In genomic region chr21:43574741-43575465, GRCh38 we compare ENCODE assay signal across 9 cellular contexts.
A peak's percentile ranks its signal among the peaks of the same experiment; 100 is the strongest.
DNase-seq lines count a peak whose midpoint lies in the region; ATAC-seq, FAIRE-seq and TF ChIP-seq lines count a peak whose summit lies in the region.
"Had no signal": no experiment of that assay in that cellular context is flagged by ENCODE, and none has a peak within 500 bp of the region (broad histone marks: within the 10 kb centered on the region; RNA-seq: fewer than 3 reads in every experiment).

No MANE protein-coding gene starts in this region.

- FAIRE-seq in HepG2 (lab: Jason Lieb, UNC) (no peak), GM12891 (lab: Jason Lieb, UNC) (no peak)

- peak; percentile 36 to 73 (median 70) for ATAC-seq in right lobe of liver
- ATAC-seq in HepG2, result no peak
- ATAC-seq in left ventricle myocardium superior, result peak; percentile 62
- no peak for ATAC-seq in GM18907 (IDR thresholded peaks at IDR 0.05; ENCODE audit: unreplicated experiment)

- TF ChIP-seq EP300 in HepG2 (IDR thresholded peaks at IDR 0.05; ENCODE audit: low read depth in 2 of 2, low read length in 2 of 2), result no peak
- TF ChIP-seq EP300 in HepG2 (CRISPR knock-in tag; IDR thresholded peaks at IDR 0.05; ENCODE audit: borderline replicate concordance), result no peak

- H3K9me3 ChIP-seq in right lobe of liver (no peaks in the 10 kb centered on the region), HepG2 (ENCODE audit: low read length) (no peaks in the 10 kb centered on the region), trophoblast cell (ENCODE audit: insufficient read depth, low read depth, low read length) (peaks cover 5% of the 10 kb centered on the region)

- H3K4me2 ChIP-seq in HepG2 (ENCODE audit: low read depth, low read length) (no peak overlapping the region), trophoblast cell (ENCODE audit: low read length) (no peak overlapping the region)

- no peak overlapping the region for H3K4ac ChIP-seq in trophoblast cell (ENCODE audit: low read depth, low read length)

- no peak for TF ChIP-seq CTCF in right lobe of liver (IDR thresholded peaks at IDR 0.05)
- TF ChIP-seq CTCF in HepG2 (CRISPR knock-in tag; IDR thresholded peaks at IDR 0.05), result no peak

- no peak for TF ChIP-seq RAD21 in HepG2 (CRISPR knock-in tag; IDR thresholded peaks at IDR 0.05)

- no peaks in the 10 kb centered on the region for H4K20me1 ChIP-seq in HepG2 (ENCODE audit: insufficient read depth, low read length)

- TF ChIP-seq POLR2A in right lobe of liver (IDR thresholded peaks at IDR 0.05) (no peak), HepG2 (IDR thresholded peaks at IDR 0.05; ENCODE audit: insufficient read depth in 1 of 2, low read depth in 2 of 2, low read length in 2 of 2) (no peak), GM12891 (IDR thresholded peaks at IDR 0.05; ENCODE audit: low read depth, low read length) (no peak)

- no peaks in the 10 kb centered on the region for H3K4me1 ChIP-seq in right lobe of liver
- peaks cover 9% of the 10 kb centered on the region for H3K4me1 ChIP-seq in HepG2 (ENCODE audit: insufficient read depth, low read length)
- peaks cover 0 to 3% of the 10 kb centered on the region in 2 experiments for H3K4me1 ChIP-seq in trophoblast cell (ENCODE audit: control insufficient read depth in 1 of 2, insufficient read depth in 2 of 2, low read length in 2 of 2)

- no peak overlapping the region for H3K27ac ChIP-seq in right lobe of liver
- no peak overlapping the region for H3K27ac ChIP-seq in HepG2 (ENCODE audit: extremely low read length, insufficient read depth, low read length)
- no peak overlapping the region for H3K27ac ChIP-seq in trophoblast cell (ENCODE audit: low read depth, low read length)
- H3K27ac ChIP-seq: parathyroid adenoma had no signal

- CTCF ChIA-PET in HepG2 (lab: Yijun Ruan, JAX; ENCODE audit: low intra/inter-chr PET ratio, low total read pairs), result no interaction called here

- no peak overlapping the region for H3K23ac ChIP-seq in trophoblast cell (ENCODE audit: low read length)

- H3K14ac ChIP-seq in trophoblast cell (ENCODE audit: low read length), result peak overlapping the region; percentile 25

- no peak overlapping the region for H2BK5ac ChIP-seq in trophoblast cell (ENCODE audit: low read depth, low read length, poor library complexity)

- peak overlapping the region; percentile 3 for H2BK120ac ChIP-seq in trophoblast cell (ENCODE audit: insufficient read depth, low read length, poor library complexity)

- no TSS peak for BruUV-seq in HepG2 (replicated peaks; lab: Mats Ljungman, UMichigan)

- no peak overlapping the region for H2AFZ ChIP-seq in HepG2 (ENCODE audit: low read length)
- no peak overlapping the region for H2AFZ ChIP-seq in trophoblast cell (ENCODE audit: insufficient read depth, low read length, poor library complexity)
- H2AFZ ChIP-seq: parathyroid adenoma had no signal

- no peak overlapping the region for H3K18ac ChIP-seq in trophoblast cell (ENCODE audit: low read length)

- H3K36me3 ChIP-seq in right lobe of liver (no peaks in the 10 kb centered on the region), HepG2 (replicated peaks in 1 of 2; ENCODE audit: control insufficient read depth in 1 of 2, insufficient read depth in 2 of 2, low read length in 2 of 2) (no peaks in the 10 kb centered on the region), trophoblast cell (ENCODE audit: control insufficient read depth in 1 of 2, insufficient read depth in 2 of 2, low read length in 2 of 2) (no peaks in the 10 kb centered on the region)

- H3K9ac ChIP-seq in HepG2 (ENCODE audit: insufficient read depth, low read depth, low read length) (no peak overlapping the region), trophoblast cell (ENCODE audit: low read length) (no peak overlapping the region)
- H3K9ac ChIP-seq: parathyroid adenoma had no signal

- peak overlapping the region; percentile 21 for H2AK5ac ChIP-seq in trophoblast cell (ENCODE audit: low read length)

- H3K27me3 ChIP-seq in right lobe of liver (no peaks in the 10 kb centered on the region), HepG2 (ENCODE audit: control insufficient read depth in 1 of 2, insufficient read depth in 2 of 2, low read length in 2 of 2) (no peaks in the 10 kb centered on the region), trophoblast cell (ENCODE audit: insufficient read depth, low read length) (no peaks in the 10 kb centered on the region)

- POLR2A ChIA-PET in HepG2 (lab: Yijun Ruan, JAX), result no interaction called here

- no peak overlapping the region for H3K4me3 ChIP-seq in right lobe of liver
- no peak overlapping the region for H3K4me3 ChIP-seq in HepG2 (replicated peaks in 1 of 3; ENCODE audit: insufficient read depth in 1 of 3, low read depth in 2 of 3, low read length in 3 of 3)
- H3K4me3 ChIP-seq in trophoblast cell (ENCODE audit: low read depth, low read length), result no peak overlapping the region

- in situ Hi-C loops in HepG2 (cut with HindIII; ENCODE audit: extremely low pct_ligation_motif_present, low pct_unique_long_range_greater_than_20kb), result no loop called here

- DNase-seq in right lobe of liver, result peak in 2 of 3 donors; percentile 50 to 61
- no peak for DNase-seq in HepG2 (ENCODE audit: low spot score)
- peak; percentile 68 for DNase-seq in left ventricle myocardium superior
- no peak for DNase-seq in trophoblast cell
- DNase-seq in AG08396 (ENCODE audit: low spot score), result no peak
- no peak for DNase-seq in DMS153 treated with DMSO at 0.1 percent for 48 hours (lab: John Stamatoyannopoulos, UW; ENCODE audit: unreplicated experiment)
- DNase-seq in GM12891 (ENCODE audit: insufficient read length, low spot score), result no peak

- WGBS in right lobe of liver (ENCODE audit: insufficient coverage, low coverage, low lambda C conversion rate, missing lambda C conversion rate), result 62% methylated on average over 9 of the region's 19 CpGs
- WGBS in HepG2 (ENCODE audit: low lambda C conversion rate), result 94% methylated on average over 15 of the region's 19 CpGs
- no CpG with 5 or more reads among the region's 19 CpGs for WGBS in trophoblast cell (ENCODE audit: extremely low coverage, insufficient coverage, insufficient read length)

- peak overlapping the region; percentile 6 for H2BK12ac ChIP-seq in trophoblast cell (ENCODE audit: low read length)

- no peak overlapping the region for H4K91ac ChIP-seq in trophoblast cell (ENCODE audit: low read depth, low read length)

- peaks cover 4% of the 10 kb centered on the region for H3K79me1 ChIP-seq in trophoblast cell (ENCODE audit: low read length)

- intact Hi-C loops in right lobe of liver (cut with DNase I) (no loop called here), HepG2 (cut with micrococcal nuclease; ENCODE audit: unreplicated experiment) (no loop called here), left ventricle myocardium superior (cut with micrococcal nuclease) (no loop called here)

- no peak overlapping the region for H4K8ac ChIP-seq in trophoblast cell (ENCODE audit: low read depth, low read length)

- H3K79me2 ChIP-seq in HepG2 (ENCODE audit: insufficient read depth, low read length), result no peaks in the 10 kb centered on the region
- no peaks in the 10 kb centered on the region for H3K79me2 ChIP-seq in trophoblast cell (ENCODE audit: control insufficient read depth, insufficient read depth, low read length, poor library complexity)
- H3K79me2 ChIP-seq: parathyroid adenoma had no signal

- H4K12ac ChIP-seq in trophoblast cell (ENCODE audit: low read depth, low read length), result no peak overlapping the region

TF ChIP-seq in HepG2, 621 proteins besides CTCF, POLR2A, EP300 and RAD21 (continues in another document):
- TF ChIP-seq NFYC (CRISPR knock-in tag; IDR thresholded peaks at IDR 0.05) (no peak), ETV6 (CRISPR knock-in tag; conservative IDR thresholded peaks at IDR 0.05) (no peak), E2F2 (CRISPR knock-in tag; IDR thresholded peaks at IDR 0.05; ENCODE audit: borderline replicate concordance) (no peak), MAFF (IDR thresholded peaks at IDR 0.05; ENCODE audit: low read depth, low read length) (no peak), JUNB (CRISPR knock-in tag; IDR thresholded peaks at IDR 0.05; ENCODE audit: borderline replicate concordance) (no peak), ZNF703 (CRISPR knock-in tag; IDR thresholded peaks at IDR 0.05; ENCODE audit: borderline replicate concordance) (no peak), RBFOX2 (IDR thresholded peaks at IDR 0.05; ENCODE audit: low read depth, low read length) (no peak)

TF ChIP-seq in GM12891, 5 proteins besides CTCF, POLR2A, EP300 and RAD21:
- TF ChIP-seq POU2F2 (IDR thresholded peaks at IDR 0.05; ENCODE audit: low read depth, low read length) (no peak), SPI1 (IDR thresholded peaks at IDR 0.05; ENCODE audit: low read depth, low read length) (no peak), POLR2AphosphoS5 (IDR thresholded peaks at IDR 0.05; ENCODE audit: low read depth, low read length) (no peak), PAX5 (IDR thresholded peaks at IDR 0.05; ENCODE audit: insufficient read depth, low read length, severe bottlenecking) (no peak), TAF1 (IDR thresholded peaks at IDR 0.05; ENCODE audit: low read depth, low read length) (no peak)

Comparison
In these comparisons a context has a peak if more than half of its experiments do, and no peak if none do; other contexts are left out.
1. ATAC-seq: peak in right lobe of liver (4 of 4) and left ventricle myocardium superior (single experiment); none in HepG2 (single experiment) and GM18907 (single experiment).
2. DNase-seq: peak in right lobe of liver (2 of 3) and left ventricle myocardium superior (single experiment); none in HepG2 (single experiment), trophoblast cell (0 of 2), AG08396 (single experiment), DMS153 treated with DMSO at 0.1 percent for 48 hours (single experiment) and GM12891 (single experiment).